1 cellular context compared by ENCODE assay signal in the genomic region with DNA sequence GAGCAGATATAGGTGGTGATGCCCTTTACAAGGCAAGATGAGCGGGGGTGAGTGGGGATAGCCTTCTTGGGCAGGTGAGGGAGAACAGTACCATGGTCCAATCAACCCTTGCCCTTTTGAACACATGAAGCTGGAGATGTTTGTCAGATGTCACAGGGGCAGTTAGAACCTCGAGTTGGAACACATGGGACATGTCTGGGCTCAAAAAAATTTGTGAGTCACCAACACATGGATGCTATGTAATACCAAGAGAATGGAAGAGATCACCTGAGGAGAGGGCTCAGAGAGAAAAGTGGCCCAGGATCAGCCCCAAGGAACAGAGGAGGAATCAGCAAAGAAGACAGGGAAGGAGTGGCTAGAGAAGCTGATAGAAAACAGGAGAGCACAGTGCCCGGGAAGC.
TF ChIP-seq lines count a peak whose summit lies in the region.

No MANE protein-coding gene starts in this region.

TF ChIP-seq in GM23338, 12 proteins besides CTCF, POLR2A, EP300 and RAD21:
- TF ChIP-seq, protein P1, sequence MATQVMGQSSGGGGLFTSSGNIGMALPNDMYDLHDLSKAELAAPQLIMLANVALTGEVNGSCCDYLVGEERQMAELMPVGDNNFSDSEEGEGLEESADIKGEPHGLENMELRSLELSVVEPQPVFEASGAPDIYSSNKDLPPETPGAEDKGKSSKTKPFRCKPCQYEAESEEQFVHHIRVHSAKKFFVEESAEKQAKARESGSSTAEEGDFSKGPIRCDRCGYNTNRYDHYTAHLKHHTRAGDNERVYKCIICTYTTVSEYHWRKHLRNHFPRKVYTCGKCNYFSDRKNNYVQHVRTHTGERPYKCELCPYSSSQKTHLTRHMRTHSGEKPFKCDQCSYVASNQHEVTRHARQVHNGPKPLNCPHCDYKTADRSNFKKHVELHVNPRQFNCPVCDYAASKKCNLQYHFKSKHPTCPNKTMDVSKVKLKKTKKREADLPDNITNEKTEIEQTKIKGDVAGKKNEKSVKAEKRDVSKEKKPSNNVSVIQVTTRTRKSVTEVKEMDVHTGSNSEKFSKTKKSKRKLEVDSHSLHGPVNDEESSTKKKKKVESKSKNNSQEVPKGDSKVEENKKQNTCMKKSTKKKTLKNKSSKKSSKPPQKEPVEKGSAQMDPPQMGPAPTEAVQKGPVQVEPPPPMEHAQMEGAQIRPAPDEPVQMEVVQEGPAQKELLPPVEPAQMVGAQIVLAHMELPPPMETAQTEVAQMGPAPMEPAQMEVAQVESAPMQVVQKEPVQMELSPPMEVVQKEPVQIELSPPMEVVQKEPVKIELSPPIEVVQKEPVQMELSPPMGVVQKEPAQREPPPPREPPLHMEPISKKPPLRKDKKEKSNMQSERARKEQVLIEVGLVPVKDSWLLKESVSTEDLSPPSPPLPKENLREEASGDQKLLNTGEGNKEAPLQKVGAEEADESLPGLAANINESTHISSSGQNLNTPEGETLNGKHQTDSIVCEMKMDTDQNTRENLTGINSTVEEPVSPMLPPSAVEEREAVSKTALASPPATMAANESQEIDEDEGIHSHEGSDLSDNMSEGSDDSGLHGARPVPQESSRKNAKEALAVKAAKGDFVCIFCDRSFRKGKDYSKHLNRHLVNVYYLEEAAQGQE (IDR thresholded peaks at IDR 0.05; ENCODE audit: unreplicated experiment): no peak
- TF ChIP-seq EZH2 (IDR thresholded peaks at IDR 0.05; ENCODE audit: low read depth, unreplicated experiment) (no peak), JUNB (IDR thresholded peaks at IDR 0.05; ENCODE audit: unreplicated experiment) (no peak), POLR2AphosphoS5 (IDR thresholded peaks at IDR 0.05; ENCODE audit: low read depth) (no peak), CREB1 (CRISPR knock-in tag; IDR thresholded peaks at IDR 0.05; ENCODE audit: low read depth) (no peak), NANOG (IDR thresholded peaks at IDR 0.05; ENCODE audit: borderline replicate concordance) (no peak), STAT1 (IDR thresholded peaks at IDR 0.05; ENCODE audit: unreplicated experiment) (no peak), ZNF331 (CRISPR knock-in tag; IDR thresholded peaks at IDR 0.05; ENCODE audit: low read depth) (no peak), ZNF114 (CRISPR knock-in tag; IDR thresholded peaks at IDR 0.05) (no peak)
- TF ChIP-seq, protein P2, sequence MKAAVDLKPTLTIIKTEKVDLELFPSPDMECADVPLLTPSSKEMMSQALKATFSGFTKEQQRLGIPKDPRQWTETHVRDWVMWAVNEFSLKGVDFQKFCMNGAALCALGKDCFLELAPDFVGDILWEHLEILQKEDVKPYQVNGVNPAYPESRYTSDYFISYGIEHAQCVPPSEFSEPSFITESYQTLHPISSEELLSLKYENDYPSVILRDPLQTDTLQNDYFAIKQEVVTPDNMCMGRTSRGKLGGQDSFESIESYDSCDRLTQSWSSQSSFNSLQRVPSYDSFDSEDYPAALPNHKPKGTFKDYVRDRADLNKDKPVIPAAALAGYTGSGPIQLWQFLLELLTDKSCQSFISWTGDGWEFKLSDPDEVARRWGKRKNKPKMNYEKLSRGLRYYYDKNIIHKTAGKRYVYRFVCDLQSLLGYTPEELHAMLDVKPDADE (IDR thresholded peaks at IDR 0.05): no peak
- TF ChIP-seq, protein P3, sequence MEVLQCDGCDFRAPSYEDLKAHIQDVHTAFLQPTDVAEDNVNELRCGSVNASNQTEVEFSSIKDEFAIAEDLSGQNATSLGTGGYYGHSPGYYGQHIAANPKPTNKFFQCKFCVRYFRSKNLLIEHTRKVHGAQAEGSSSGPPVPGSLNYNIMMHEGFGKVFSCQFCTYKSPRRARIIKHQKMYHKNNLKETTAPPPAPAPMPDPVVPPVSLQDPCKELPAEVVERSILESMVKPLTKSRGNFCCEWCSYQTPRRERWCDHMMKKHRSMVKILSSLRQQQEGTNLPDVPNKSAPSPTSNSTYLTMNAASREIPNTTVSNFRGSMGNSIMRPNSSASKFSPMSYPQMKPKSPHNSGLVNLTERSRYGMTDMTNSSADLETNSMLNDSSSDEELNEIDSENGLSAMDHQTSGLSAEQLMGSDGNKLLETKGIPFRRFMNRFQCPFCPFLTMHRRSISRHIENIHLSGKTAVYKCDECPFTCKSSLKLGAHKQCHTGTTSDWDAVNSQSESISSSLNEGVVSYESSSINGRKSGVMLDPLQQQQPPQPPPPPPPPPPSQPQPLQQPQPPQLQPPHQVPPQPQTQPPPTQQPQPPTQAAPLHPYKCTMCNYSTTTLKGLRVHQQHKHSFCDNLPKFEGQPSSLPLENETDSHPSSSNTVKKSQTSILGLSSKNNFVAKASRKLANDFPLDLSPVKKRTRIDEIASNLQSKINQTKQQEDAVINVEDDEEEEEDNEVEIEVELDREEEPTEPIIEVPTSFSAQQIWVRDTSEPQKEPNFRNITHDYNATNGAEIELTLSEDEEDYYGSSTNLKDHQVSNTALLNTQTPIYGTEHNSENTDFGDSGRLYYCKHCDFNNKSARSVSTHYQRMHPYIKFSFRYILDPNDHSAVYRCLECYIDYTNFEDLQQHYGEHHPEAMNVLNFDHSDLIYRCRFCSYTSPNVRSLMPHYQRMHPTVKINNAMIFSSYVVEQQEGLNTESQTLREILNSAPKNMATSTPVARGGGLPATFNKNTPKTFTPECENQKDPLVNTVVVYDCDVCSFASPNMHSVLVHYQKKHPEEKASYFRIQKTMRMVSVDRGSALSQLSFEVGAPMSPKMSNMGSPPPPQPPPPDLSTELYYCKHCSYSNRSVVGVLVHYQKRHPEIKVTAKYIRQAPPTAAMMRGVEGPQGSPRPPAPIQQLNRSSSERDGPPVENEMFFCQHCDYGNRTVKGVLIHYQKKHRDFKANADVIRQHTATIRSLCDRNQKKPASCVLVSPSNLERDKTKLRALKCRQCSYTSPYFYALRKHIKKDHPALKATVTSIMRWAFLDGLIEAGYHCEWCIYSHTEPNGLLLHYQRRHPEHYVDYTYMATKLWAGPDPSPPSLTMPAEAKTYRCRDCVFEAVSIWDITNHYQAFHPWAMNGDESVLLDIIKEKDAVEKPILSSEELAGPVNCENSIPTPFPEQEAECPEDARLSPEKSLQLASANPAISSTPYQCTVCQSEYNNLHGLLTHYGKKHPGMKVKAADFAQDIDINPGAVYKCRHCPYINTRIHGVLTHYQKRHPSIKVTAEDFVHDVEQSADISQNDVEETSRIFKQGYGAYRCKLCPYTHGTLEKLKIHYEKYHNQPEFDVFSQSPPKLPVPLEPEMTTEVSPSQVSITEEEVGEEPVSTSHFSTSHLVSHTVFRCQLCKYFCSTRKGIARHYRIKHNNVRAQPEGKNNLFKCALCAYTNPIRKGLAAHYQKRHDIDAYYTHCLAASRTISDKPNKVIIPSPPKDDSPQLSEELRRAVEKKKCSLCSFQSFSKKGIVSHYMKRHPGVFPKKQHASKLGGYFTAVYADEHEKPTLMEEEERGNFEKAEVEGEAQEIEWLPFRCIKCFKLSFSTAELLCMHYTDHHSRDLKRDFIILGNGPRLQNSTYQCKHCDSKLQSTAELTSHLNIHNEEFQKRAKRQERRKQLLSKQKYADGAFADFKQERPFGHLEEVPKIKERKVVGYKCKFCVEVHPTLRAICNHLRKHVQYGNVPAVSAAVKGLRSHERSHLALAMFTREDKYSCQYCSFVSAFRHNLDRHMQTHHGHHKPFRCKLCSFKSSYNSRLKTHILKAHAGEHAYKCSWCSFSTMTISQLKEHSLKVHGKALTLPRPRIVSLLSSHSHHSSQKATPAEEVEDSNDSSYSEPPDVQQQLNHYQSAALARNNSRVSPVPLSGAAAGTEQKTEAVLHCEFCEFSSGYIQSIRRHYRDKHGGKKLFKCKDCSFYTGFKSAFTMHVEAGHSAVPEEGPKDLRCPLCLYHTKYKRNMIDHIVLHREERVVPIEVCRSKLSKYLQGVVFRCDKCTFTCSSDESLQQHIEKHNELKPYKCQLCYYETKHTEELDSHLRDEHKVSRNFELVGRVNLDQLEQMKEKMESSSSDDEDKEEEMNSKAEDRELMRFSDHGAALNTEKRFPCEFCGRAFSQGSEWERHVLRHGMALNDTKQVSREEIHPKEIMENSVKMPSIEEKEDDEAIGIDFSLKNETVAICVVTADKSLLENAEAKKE (CRISPR knock-in tag; IDR thresholded peaks at IDR 0.05): no peak
